In genomic region chr17:57444632-57445031, GRCh38 we compare ENCODE assay signal across 15 cellular contexts.
DNase-seq lines count a peak whose midpoint lies in the region; ATAC-seq and TF ChIP-seq lines count a peak whose summit lies in the region.
"Had no signal": no experiment of that assay in that cellular context is flagged by ENCODE, and none has a peak within 500 bp of the region (broad histone marks: within the 10 kb centered on the region; RNA-seq: fewer than 3 reads in every experiment).

No MANE protein-coding gene starts in this region.

- no peaks in the 10 kb centered on the region for H3K9me3 Mint-ChIP-seq in activated CD4-positive, alpha-beta T cell treated with anti-CD3 and anti-CD28 coated beads for 36 hours (ENCODE audit: low read depth)
- H3K9me3 Mint-ChIP-seq in activated T-helper 1 cell treated with anti-CD3 and anti-CD28 coated beads, Interleukin-12 subunit alpha, Interleukin-12 subunit beta, Interleukin-2, Interleukin-4 antibody, amounts not matched to agents 30 ng/mL and 10 ng/mL and 1 ng/mL, durations not matched to agents 14 hours and 24 hours and 36 hours = no peaks in the 10 kb centered on the region
- no peaks in the 10 kb centered on the region for H3K9me3 Mint-ChIP-seq in neural progenitor cell
- H3K9me3 Mint-ChIP-seq: CD8-positive, alpha-beta T cell had no signal

- peak overlapping the region; percentile 33 for H3K4me2 ChIP-seq in neural progenitor cell

- H3K27me3 ChIP-seq in neural progenitor cell = no peaks in the 10 kb centered on the region
- H3K27me3 ChIP-seq: esophagus muscularis mucosa, heart left ventricle, testis had no signal

- H3K27ac Mint-ChIP-seq in activated CD4-positive, alpha-beta T cell treated with anti-CD3 and anti-CD28 coated beads for 36 hours = peak overlapping the region; percentile 70
- H3K27ac Mint-ChIP-seq in activated T-helper 1 cell treated with anti-CD3 and anti-CD28 coated beads, Interleukin-12 subunit alpha, Interleukin-12 subunit beta, Interleukin-2, Interleukin-4 antibody, amounts not matched to agents 30 ng/mL and 10 ng/mL and 1 ng/mL, durations not matched to agents 14 hours and 24 hours and 36 hours = peak overlapping the region; percentile 69
- H3K27ac Mint-ChIP-seq in neural progenitor cell = peak overlapping the region; percentile 93
- H3K27ac Mint-ChIP-seq: CD8-positive, alpha-beta T cell had no signal

- H3K4me3 ChIP-seq in neural progenitor cell = no peak overlapping the region
- H3K4me3 ChIP-seq: esophagus muscularis mucosa, heart left ventricle, testis had no signal

- no peak overlapping the region for H3K4me3 Mint-ChIP-seq in activated CD4-positive, alpha-beta T cell treated with anti-CD3 and anti-CD28 coated beads for 36 hours
- peak overlapping the region; percentile 15 for H3K4me3 Mint-ChIP-seq in activated T-helper 1 cell treated with anti-CD3 and anti-CD28 coated beads, Interleukin-12 subunit alpha, Interleukin-12 subunit beta, Interleukin-2, Interleukin-4 antibody, amounts not matched to agents 30 ng/mL and 10 ng/mL and 1 ng/mL, durations not matched to agents 14 hours and 24 hours and 36 hours
- no peak overlapping the region for H3K4me3 Mint-ChIP-seq in neural progenitor cell
- H3K4me3 Mint-ChIP-seq: CD8-positive, alpha-beta T cell had no signal

- peaks cover 92% of the 10 kb centered on the region for H3K79me2 ChIP-seq in neural progenitor cell (ENCODE audit: low read depth)

- H3K9me3 ChIP-seq in neural progenitor cell (ENCODE audit: low read depth) = no peaks in the 10 kb centered on the region
- H3K9me3 ChIP-seq: esophagus muscularis mucosa, heart left ventricle, testis had no signal

- H3K27me3 Mint-ChIP-seq in activated CD4-positive, alpha-beta T cell treated with anti-CD3 and anti-CD28 coated beads for 36 hours = no peaks in the 10 kb centered on the region
- no peaks in the 10 kb centered on the region for H3K27me3 Mint-ChIP-seq in activated T-helper 1 cell treated with anti-CD3 and anti-CD28 coated beads, Interleukin-12 subunit alpha, Interleukin-12 subunit beta, Interleukin-2, Interleukin-4 antibody, amounts not matched to agents 30 ng/mL and 10 ng/mL and 1 ng/mL, durations not matched to agents 14 hours and 24 hours and 36 hours (ENCODE audit: insufficient read depth)
- no peaks in the 10 kb centered on the region for H3K27me3 Mint-ChIP-seq in neural progenitor cell (ENCODE audit: insufficient read depth, low read depth)

- peaks cover 79% of the 10 kb centered on the region for H4K20me1 ChIP-seq in neural progenitor cell (ENCODE audit: low read depth)

- no peak for ATAC-seq in activated CD4-positive, alpha-beta T cell treated with anti-CD3 and anti-CD28 coated beads for 36 hours
- ATAC-seq: CD8-positive, alpha-beta T cell had no signal

- H3K27ac ChIP-seq in neural progenitor cell = no peak overlapping the region
- H3K27ac ChIP-seq: esophagus muscularis mucosa, testis had no signal

- POLR2A ChIA-PET in activated CD4-positive, alpha-beta T cell treated with anti-CD3 and anti-CD28 coated beads for 36 hours (lab: Charles Lee) = no interaction called here

- H3K36me3 Mint-ChIP-seq in activated CD4-positive, alpha-beta T cell treated with anti-CD3 and anti-CD28 coated beads for 36 hours (ENCODE audit: low read depth) = peaks cover 14% of the 10 kb centered on the region
- peaks cover 16% of the 10 kb centered on the region for H3K36me3 Mint-ChIP-seq in activated T-helper 1 cell treated with anti-CD3 and anti-CD28 coated beads, Interleukin-12 subunit alpha, Interleukin-12 subunit beta, Interleukin-2, Interleukin-4 antibody, amounts not matched to agents 30 ng/mL and 10 ng/mL and 1 ng/mL, durations not matched to agents 14 hours and 24 hours and 36 hours (ENCODE audit: low read depth)
- H3K36me3 Mint-ChIP-seq in neural progenitor cell = peaks cover 22% of the 10 kb centered on the region

- peaks cover 64% of the 10 kb centered on the region for H3K4me1 ChIP-seq in neural progenitor cell

- in situ Hi-C loops in KBM-7 (cut with MboI; ENCODE audit: low pct_unique_long_range_greater_than_20kb, low sequenced_read_pairs) = no loop called here

- DNase-seq in activated CD4-positive, alpha-beta T cell treated with anti-CD3 and anti-CD28 coated beads for 36 hours = no peak
- no peak for DNase-seq in activated CD4-positive, alpha-beta T cell treated with anti-CD3 and anti-CD28 coated beads for 48 hours
- DNase-seq in KBM-7 = peak; percentile 31
- DNase-seq in activated T-helper 1 cell treated with anti-CD3 and anti-CD28 coated beads, Interleukin-12 subunit alpha, Interleukin-12 subunit beta, Interleukin-2, Interleukin-4 antibody, amounts not matched to agents 30 ng/mL and 10 ng/mL and 1 ng/mL, durations not matched to agents 14 hours and 24 hours and 36 hours (ENCODE audit: low spot score) = no peak
- peak; percentile 56 for DNase-seq in neural progenitor cell (ENCODE audit: low spot score)
- DNase-seq in NCI-H2196 treated with DMSO at 0.1 percent for 48 hours (lab: John Stamatoyannopoulos, UW; ENCODE audit: unreplicated experiment) = no peak
- no peak for DNase-seq in EL
- no peak for DNase-seq in NCI-H446 (lab: John Stamatoyannopoulos, UW)
- DNase-seq: CD8-positive, alpha-beta T cell; dermis blood vessel endothelial cell; NCI-H1694 treated with DMSO at 0.1 percent for 48 hours; NCI-H524 treated with DMSO at 0.1 percent for 48 hours; testis had no signal

- peaks cover 84% of the 10 kb centered on the region for H3K4me1 Mint-ChIP-seq in activated CD4-positive, alpha-beta T cell treated with anti-CD3 and anti-CD28 coated beads for 36 hours
- peaks cover 87% of the 10 kb centered on the region for H3K4me1 Mint-ChIP-seq in activated T-helper 1 cell treated with anti-CD3 and anti-CD28 coated beads, Interleukin-12 subunit alpha, Interleukin-12 subunit beta, Interleukin-2, Interleukin-4 antibody, amounts not matched to agents 30 ng/mL and 10 ng/mL and 1 ng/mL, durations not matched to agents 14 hours and 24 hours and 36 hours (ENCODE audit: low read depth)
- peaks cover 97% of the 10 kb centered on the region for H3K4me1 Mint-ChIP-seq in neural progenitor cell

- no peak overlapping the region for H3K9ac ChIP-seq in neural progenitor cell

- intact Hi-C loops in activated CD4-positive, alpha-beta T cell treated with anti-CD3 and anti-CD28 coated beads for 36 hours (cut with DNase I, micrococcal nuclease) = loop anchor here (5.0 to 10.0 kb wide), 6 partner anchors 37 to 710 kb away; partner anchors contain the start of genes AKAP1 (in 1 of the 2) and MSI2 (in 1 of the 2)
- intact Hi-C loops in activated T-helper 1 cell treated with anti-CD3 and anti-CD28 coated beads, Interleukin-12 subunit alpha, Interleukin-12 subunit beta, Interleukin-2, Interleukin-4 antibody, amounts not matched to agents 30 ng/mL and 10 ng/mL and 1 ng/mL, durations not matched to agents 14 hours and 24 hours and 36 hours (cut with micrococcal nuclease) = loop anchor here (5.0 to 10.0 kb wide), 5 partner anchors 63 to 612 kb away; partner anchors contain the start of genes C17orf67 and DGKE

- H3K36me3 ChIP-seq in neural progenitor cell = no peaks in the 10 kb centered on the region
- H3K36me3 ChIP-seq: esophagus muscularis mucosa, heart left ventricle had no signal

- H3F3A ChIP-seq in neural progenitor cell (ENCODE audit: low read depth) = peaks cover 22% of the 10 kb centered on the region

- CTCF ChIA-PET in activated CD4-positive, alpha-beta T cell treated with anti-CD3 and anti-CD28 coated beads for 36 hours (lab: Charles Lee) = interaction anchor here (0.5 to 2.1 kb wide), 2 partner anchors 18 to 201 kb away, joined by 3 to 5 read pairs; no protein-coding TSS in a partner anchor

- H2AFZ ChIP-seq in neural progenitor cell (replicated peaks) = no peak overlapping the region

- TF ChIP-seq CTCF in neural progenitor cell (IDR thresholded peaks at IDR 0.05) = no peak

Comparison
In these comparisons a context has a peak if more than half of its experiments do, and no peak if none do; other contexts are left out.
1. DNase-seq: peak in KBM-7 (single experiment) and neural progenitor cell (single experiment); none in activated CD4-positive, alpha-beta T cell treated with anti-CD3 and anti-CD28 coated beads for 36 hours (single experiment), activated CD4-positive, alpha-beta T cell treated with anti-CD3 and anti-CD28 coated beads for 48 hours (single experiment), activated T-helper 1 cell treated with anti-CD3 and anti-CD28 coated beads, Interleukin-12 subunit alpha, Interleukin-12 subunit beta, Interleukin-2, Interleukin-4 antibody, amounts not matched to agents 30 ng/mL and 10 ng/mL and 1 ng/mL, durations not matched to agents 14 hours and 24 hours and 36 hours (single experiment), NCI-H2196 treated with DMSO at 0.1 percent for 48 hours (single experiment), EL (single experiment) and NCI-H446 (0 of 2).
2. Peak in every context shown above with its lines, with median percentiles within 50 percentile points of each other: H3K27ac Mint-ChIP-seq.